ENCODE assay signal across 28 cellular contexts in genomic region chr11:1361882-1362281, GRCh38.
"Had no signal": no experiment of that assay in that cellular context is flagged by ENCODE, and none has a peak within 500 bp of the region (broad histone marks: within the 10 kb centered on the region; RNA-seq: fewer than 3 reads in every experiment).

No MANE protein-coding gene starts in this region.

- H3K9me3 Mint-ChIP-seq: natural killer cell; stimulated activated effector memory CD8-positive, alpha-beta T cell treated with anti-CD3 and anti-CD28 coated beads, Interleukin-12 subunit alpha, Interleukin-12 subunit beta, amount 100 ng/mL, for 72 hours had no signal

- H3K36me3 ChIP-seq: neural progenitor cell, ovary, right lobe of liver, sigmoid colon, stomach, thoracic aorta, thyroid gland, tibial nerve, upper lobe of left lung, vagina had no signal

- H3K4me3 Mint-ChIP-seq: natural killer cell; nephron; neural progenitor cell; stimulated activated effector memory CD8-positive, alpha-beta T cell treated with anti-CD3 and anti-CD28 coated beads, Interleukin-12 subunit alpha, Interleukin-12 subunit beta, amount 100 ng/mL, for 72 hours; stimulated activated naive B cell treated with anti-CD40 and anti-IgM and Interleukin-4, amounts not matched to agents 10 μg/mL and 1 μg/mL and 100 μg/mL, for 72 hours; stimulated activated naive CD8-positive, alpha-beta T cell treated with anti-CD3 and anti-CD28 coated beads, Interleukin-15, Interleukin-2, amounts not matched to agents 100 ng/mL and 50 ng/mL, for 24 hours had no signal

- H3K4me3 ChIP-seq: neural progenitor cell, ovary, psoas muscle, right lobe of liver, sigmoid colon, stomach, thoracic aorta, thyroid gland, tibial nerve, upper lobe of left lung, vagina had no signal

- FAIRE-seq: small intestine, urothelium cell line had no signal

- H3K9me3 ChIP-seq: ovary, psoas muscle, right lobe of liver, thyroid gland, vagina had no signal

- H3K4me1 ChIP-seq: neural progenitor cell, parathyroid adenoma, psoas muscle, right lobe of liver, sigmoid colon, thyroid gland, tibial nerve, upper lobe of left lung, vagina had no signal

- ATAC-seq: natural killer cell; psoas muscle; right cardiac atrium; right lobe of liver; stimulated activated effector memory CD8-positive, alpha-beta T cell treated with anti-CD3 and anti-CD28 coated beads, Interleukin-12 subunit alpha, Interleukin-12 subunit beta, amount 100 ng/mL, for 72 hours; stimulated activated naive B cell treated with anti-CD40 and anti-IgM and Interleukin-4, amounts not matched to agents 10 μg/mL and 1 μg/mL and 100 μg/mL, for 72 hours had no signal

- H3K27me3 ChIP-seq: neural progenitor cell, ovary, right lobe of liver, sigmoid colon, thyroid gland, tibial nerve, upper lobe of left lung, vagina had no signal

- DNase-seq: natural killer cell; occipital lobe; ovary; psoas muscle; right lobe of liver; sigmoid colon; small intestine; stimulated activated CD4-positive, alpha-beta T cell treated with anti-CD3 and anti-CD28 coated beads, Interleukin-15, amount 100 ng/mL, for 24 hours; stimulated activated CD4-positive, alpha-beta T cell treated with anti-CD3 and anti-CD28 coated beads, Interleukin-2, amount 100 ng/mL, for 24 hours; stimulated activated CD4-positive, alpha-beta T cell treated with anti-CD3 and anti-CD28 coated beads, Interleukin-2, amount 100 ng/mL, for 48 hours; stimulated activated CD4-positive, alpha-beta T cell treated with anti-CD3 and anti-CD28 coated beads, Interleukin-4, amount 100 ng/mL, for 24 hours; stimulated activated naive B cell treated with anti-CD40 and anti-IgM and Interleukin-4, amounts not matched to agents 10 μg/mL and 1 μg/mL and 100 μg/mL, for 72 hours; stimulated activated naive CD4-positive, alpha-beta T cell treated with Interleukin-2 at 50 U/mL for 16 hours; stomach; thyroid gland; trophoblast cell; upper lobe of left lung had no signal

- H3K4me1 Mint-ChIP-seq: natural killer cell; nephron; neural progenitor cell; stimulated activated naive B cell treated with anti-CD40 and anti-IgM and Interleukin-4, amounts not matched to agents 10 μg/mL and 1 μg/mL and 100 μg/mL, for 72 hours had no signal

- H3K27ac Mint-ChIP-seq: natural killer cell; nephron; neural progenitor cell; progenitor cell of endocrine pancreas; stimulated activated effector memory CD8-positive, alpha-beta T cell treated with anti-CD3 and anti-CD28 coated beads, Interleukin-12 subunit alpha, Interleukin-12 subunit beta, amount 100 ng/mL, for 72 hours; stimulated activated naive B cell treated with anti-CD40 and anti-IgM and Interleukin-4, amounts not matched to agents 10 μg/mL and 1 μg/mL and 100 μg/mL, for 72 hours; stimulated activated naive CD8-positive, alpha-beta T cell treated with anti-CD3 and anti-CD28 coated beads, Interleukin-15, Interleukin-2, amounts not matched to agents 100 ng/mL and 50 ng/mL, for 24 hours had no signal

- H3K27ac ChIP-seq: neural progenitor cell, ovary, parathyroid adenoma, psoas muscle, right lobe of liver, sigmoid colon, stomach, thoracic aorta, thyroid gland, tibial nerve, upper lobe of left lung, vagina had no signal

- H3K36me3 Mint-ChIP-seq: natural killer cell; neural progenitor cell; stimulated activated effector memory CD8-positive, alpha-beta T cell treated with anti-CD3 and anti-CD28 coated beads, Interleukin-12 subunit alpha, Interleukin-12 subunit beta, amount 100 ng/mL, for 72 hours had no signal
